ENCODE assay signal across 27 cellular contexts in genomic region chr22:50039669-50040458, GRCh38. TPM values are rescaled to one million over a fixed set of nuclear protein-coding genes. Genes with fewer than 3 reads are reported as not detected.
A peak's percentile ranks its signal among the peaks of the same experiment; 100 is the strongest.
DNase-seq lines count a peak whose midpoint lies in the region; ATAC-seq, FAIRE-seq and TF ChIP-seq lines count a peak whose summit lies in the region.
"Had no signal": no experiment of that assay in that cellular context is flagged by ENCODE, and none has a peak within 500 bp of the region (broad histone marks: within the 10 kb centered on the region; RNA-seq: fewer than 3 reads in every experiment).

No MANE protein-coding gene starts in this region.

- WGBS in K562 (ENCODE audit: insufficient coverage, low coverage, missing lambda C conversion rate): 6% methylated on average over 28 of the region's 29 CpGs

- H3K4me2 ChIP-seq in K562 (ENCODE audit: insufficient read depth, low read length): no peak overlapping the region
- H3K4me2 ChIP-seq: BLaER1 had no signal

- H3K9me1 ChIP-seq in K562 (ENCODE audit: control insufficient read depth, insufficient read depth, low read length): no peaks in the 10 kb centered on the region

- H3K27me3 ChIP-seq in K562 (ENCODE audit: control insufficient read depth in 2 of 2, insufficient read depth in 2 of 2, low read length in 2 of 2): peaks cover 0 to 48% of the 10 kb centered on the region in 2 experiments; a peak in 4 of 5 replicates
- H3K27me3 ChIP-seq in left lung: peaks cover 0 to 39% of the 10 kb centered on the region in 2 donors
- peaks cover 5% of the 10 kb centered on the region for H3K27me3 ChIP-seq in upper lobe of right lung
- peaks cover 6% of the 10 kb centered on the region; the same call in 1 of the 2 replicates for H3K27me3 ChIP-seq in SJCRH30
- H3K27me3 ChIP-seq: BLaER1 had no signal

- H3K36me3 ChIP-seq in K562 (ENCODE audit: control insufficient read depth, insufficient read depth, low read length) (no peaks in the 10 kb centered on the region), left lung (no peaks in the 10 kb centered on the region), upper lobe of right lung (no peaks in the 10 kb centered on the region), SJCRH30 (no peaks in the 10 kb centered on the region)
- H3K36me3 ChIP-seq: BLaER1 had no signal

- no peak for TF ChIP-seq CTCF in K562 (IDR thresholded peaks at IDR 0.05 in 2 of 3, conservative IDR thresholded peaks at IDR 0.05 in 1 of 3; ENCODE audit: insufficient read depth in 2 of 3, low read depth in 1 of 3, low read length in 3 of 3)
- TF ChIP-seq CTCF in left lung (IDR thresholded peaks at IDR 0.05): no peak
- TF ChIP-seq CTCF in upper lobe of right lung (IDR thresholded peaks at IDR 0.05): no peak

- POLR2A ChIA-PET in K562 (lab: Yijun Ruan, JAX): interaction anchor here (0.6 kb wide), 1 partner anchor 10 kb away, joined by 3 read pairs; no protein-coding TSS in a partner anchor

- no peak overlapping the region for H3K27ac ChIP-seq in K562 (ENCODE audit: extremely low read depth, low read depth, low read length)
- no peak overlapping the region for H3K27ac ChIP-seq in left lung
- no peak overlapping the region for H3K27ac ChIP-seq in upper lobe of right lung
- no peak overlapping the region for H3K27ac ChIP-seq in SJCRH30
- H3K27ac ChIP-seq: 22Rv1, BLaER1, SK-N-MC had no signal

- peaks cover 0 to 12% of the 10 kb centered on the region in 2 experiments; a peak in 1 of 5 replicates for H3K4me1 ChIP-seq in K562 (replicated peaks in 1 of 2; ENCODE audit: control insufficient read depth in 2 of 2, insufficient read depth in 2 of 2, low read length in 2 of 2)
- H3K4me1 ChIP-seq in left lung: no peaks in the 10 kb centered on the region
- H3K4me1 ChIP-seq in upper lobe of right lung: no peaks in the 10 kb centered on the region
- no peaks in the 10 kb centered on the region; the same call in 1 of the 2 replicates for H3K4me1 ChIP-seq in SJCRH30
- H3K4me1 ChIP-seq: Caco-2 had no signal

- H4K20me1 ChIP-seq in K562 (replicated peaks; ENCODE audit: control insufficient read depth, insufficient read depth, low read length): 0 out of 2 replicates have a peak, but pooled peaks cover 3% of the 10 kb centered on the region
- H4K20me1 ChIP-seq: BLaER1 had no signal

- H2AFZ ChIP-seq in K562 (ENCODE audit: low read depth, low read length): no peak overlapping the region

- no peak for TF ChIP-seq POLR2A in K562 (conservative IDR thresholded peaks at IDR 0.05)

- in situ Hi-C loops in K562 (cut with MboI): no loop called here

- ATAC-seq in K562 (no peak), left lung (no peak), upper lobe of right lung (no peak), GM18498 (IDR thresholded peaks at IDR 0.05; ENCODE audit: unreplicated experiment) (no peak)
- ATAC-seq: GM12878 had no signal

- H3K9ac ChIP-seq in K562 (ENCODE audit: insufficient read depth in 1 of 2, low read depth in 2 of 2, low read length in 2 of 2): no peak overlapping the region
- H3K9ac ChIP-seq: BLaER1 had no signal

- no peak for TF ChIP-seq EP300 in K562 (IDR thresholded peaks at IDR 0.05; ENCODE audit: low read length)

- peak; percentile 46 for DNase-seq in activated effector memory CD4-positive, alpha-beta T cell treated with anti-CD3 and anti-CD28 coated beads, Interleukin-2, amount 50 U/mL, for 16 hours
- DNase-seq in activated effector memory CD4-positive, alpha-beta T cell treated with Interleukin-2 at 50 U/mL for 16 hours: no peak
- DNase-seq in K562 (ENCODE audit: extremely low read depth in 1 of 4, low spot score in 3 of 4) (no peak), left lung (peak; percentile 25 to 39), upper lobe of right lung (peak; percentile 34), putamen (ENCODE audit: low spot score) (no peak), SJCRH30 (no peak)
- DNase-seq: ACHN; Caco-2; CD4-positive, alpha-beta T cell; DMS 273 treated with DMSO at 0.1 percent for 48 hours; DMS79 treated with DMSO at 0.1 percent for 48 hours; GOT3; KBM-7; MM.1S; NCI-H1092; NCI-H1436; NCI-H187 treated with DMSO at 0.1 percent for 48 hours; NCI-H2107; NCI-H69 had no signal

- no TSS peak for BruUV-seq in K562 (replicated peaks; lab: Mats Ljungman, UMichigan)

- H3K79me2 ChIP-seq in K562 (ENCODE audit: control insufficient read depth, insufficient read depth, low read length): no peaks in the 10 kb centered on the region

- no peak for TF ChIP-seq RAD21 in K562 (CRISPR knock-in tag; conservative IDR thresholded peaks at IDR 0.05 in 1 of 2, IDR thresholded peaks at IDR 0.05 in 1 of 2)

- intact Hi-C loops in K562 (cut with micrococcal nuclease) (no loop called here), left lung (cut with DNase I) (no loop called here), upper lobe of right lung (cut with DNase I) (no loop called here)

- H3K4me3 ChIP-seq in K562 (no peak overlapping the region), left lung (no peak overlapping the region), upper lobe of right lung (no peak overlapping the region), SJCRH30 (no peak overlapping the region)
- H3K4me3 ChIP-seq: BLaER1, GM12878, SK-N-MC had no signal

- no peak for FAIRE-seq in K562 (lab: Jason Lieb, UNC)
- FAIRE-seq: GM12878, GM18507 had no signal

- CTCF ChIA-PET in K562 (lab: Yijun Ruan, JAX; ENCODE audit: low intra/inter-chr PET ratio): no interaction called here

- no peaks in the 10 kb centered on the region for H3K9me3 ChIP-seq in K562 (replicated peaks; ENCODE audit: control insufficient read depth, insufficient read depth, low read depth, low read length)
- H3K9me3 ChIP-seq in left lung: peaks cover 0 to 11% of the 10 kb centered on the region in 2 donors
- no peaks in the 10 kb centered on the region for H3K9me3 ChIP-seq in upper lobe of right lung
- H3K9me3 ChIP-seq in SJCRH30 (replicated peaks): peaks cover 10% of the 10 kb centered on the region

RNA-seq across cellular contexts. Expression of gene TTLL8, which starts 18.2 kb away (rescaled TPM):
- not detected in 2 replicates for total RNA-seq in K562 (2011; cell fraction: chromatin; rRNA removed; ENCODE audit: low replicate concordance)
- total RNA-seq in K562 (2011; cell fraction: nucleolus; rRNA removed): not detected in 2 replicates
- total RNA-seq in K562 (2011; cell fraction: nucleoplasm; rRNA removed): not detected in 2 replicates
- total RNA-seq in K562 (2014; rRNA removed) (not detected in 2 replicates), K562 (2014; rRNA removed; fragmentation: Illumina TruSeq; extraction: Trizol) (not detected in 2 replicates), K562 (2015; rRNA removed; fragmentation: Illumina TruSeq; extraction: Trizol) (not detected in 2 replicates), K562 (2021) (not detected in 2 replicates), left lung (not detected), upper lobe of right lung (not detected)
- polyA plus RNA-seq in K562 (2011; rRNA removed) (not detected in 2 replicates), K562 (2014; fragmentation: Illumina TruSeq; extraction: Trizol) (not detected in 2 replicates), K562 (2014; fragmentation: Nextera tagmentation; extraction: Ambion mirVana) (not detected), K562 (2014; rRNA removed) (not detected in 2 replicates)
- polyA plus RNA-seq in K562 (2011; cell fraction: cytosol; rRNA removed): not detected in 2 replicates
- polyA plus RNA-seq in K562 (2011; cell fraction: nucleus; rRNA removed): not detected in 2 replicates
- polyA plus RNA-seq in K562 (2012): not detected in 2 replicates
- polyA minus RNA-seq in K562 (2011; rRNA and poly(A)+ RNA removed): not detected in 2 replicates
- polyA minus RNA-seq in K562 (2011; cell fraction: cytosol; rRNA and poly(A)+ RNA removed): not detected in 2 replicates
- not detected in 2 replicates for polyA minus RNA-seq in K562 (2011; cell fraction: nucleus; rRNA and poly(A)+ RNA removed)
- total RNA-seq in SJCRH30 (2014; rRNA removed; shearing (Covaris generic)): not detected in 2 replicates
- total RNA-seq: Caco-2; CD4-positive, alpha-beta T cell; GM12878; NCI-H460 had no signal
- polyA plus RNA-seq: GM12878 had no signal

RNA-seq across cellular contexts. Expression of gene IL17REL, which starts 27.3 kb away (rescaled TPM):
- total RNA-seq in K562 (2011; cell fraction: chromatin; rRNA removed; ENCODE audit: low replicate concordance): 0.30 and 1.3 TPM in 2 replicates
- 0.53 and 0.83 TPM in 2 replicates for total RNA-seq in K562 (2011; cell fraction: nucleolus; rRNA removed)
- total RNA-seq in K562 (2011; cell fraction: nucleoplasm; rRNA removed): 0.66 and 0.76 TPM in 2 replicates
- total RNA-seq in K562 (2014; rRNA removed): 0.05 and 0.29 TPM in 2 replicates
- total RNA-seq in K562 (2014; rRNA removed; fragmentation: Illumina TruSeq; extraction: Trizol): not detected in 2 replicates
- total RNA-seq in K562 (2015; rRNA removed; fragmentation: Illumina TruSeq; extraction: Trizol): 0.11 and 0.15 TPM in 2 replicates
- 0.22 and 0.42 TPM in 2 replicates for total RNA-seq in K562 (2021)
- 0.05 and 0.06 TPM in 2 replicates for polyA plus RNA-seq in K562 (2011; rRNA removed)
- polyA plus RNA-seq in K562 (2011; cell fraction: cytosol; rRNA removed): 0.03 and 0.16 TPM in 2 replicates
- 0.25 and 0.57 TPM in 2 replicates for polyA plus RNA-seq in K562 (2011; cell fraction: nucleus; rRNA removed)
- 0.17 and 0.18 TPM in 2 replicates for polyA plus RNA-seq in K562 (2012)
- 0.08 TPM in 1 of 2 replicates, not detected in the other for polyA plus RNA-seq in K562 (2014; fragmentation: Illumina TruSeq; extraction: Trizol)
- not detected for polyA plus RNA-seq in K562 (2014; fragmentation: Nextera tagmentation; extraction: Ambion mirVana)
- polyA plus RNA-seq in K562 (2014; rRNA removed): 0.08 and 0.11 TPM in 2 replicates
- polyA minus RNA-seq in K562 (2011; rRNA and poly(A)+ RNA removed): not detected in 2 replicates
- polyA minus RNA-seq in K562 (2011; cell fraction: cytosol; rRNA and poly(A)+ RNA removed): not detected in 2 replicates
- polyA minus RNA-seq in K562 (2011; cell fraction: nucleus; rRNA and poly(A)+ RNA removed): 0.54 and 0.56 TPM in 2 replicates
- not detected for total RNA-seq in left lung
- not detected for total RNA-seq in upper lobe of right lung
- not detected in 2 replicates for total RNA-seq in SJCRH30 (2014; rRNA removed; shearing (Covaris generic))
- total RNA-seq: Caco-2; CD4-positive, alpha-beta T cell; GM12878; NCI-H460 had no signal

RNA-seq across cellular contexts. Expression of gene MLC1, which starts 45.4 kb away (rescaled TPM):
- total RNA-seq in K562 (2011; cell fraction: chromatin; rRNA removed; ENCODE audit: low replicate concordance): 0.39 and 1.0 TPM in 2 replicates
- total RNA-seq in K562 (2011; cell fraction: nucleolus; rRNA removed): 0.92 and 1.0 TPM in 2 replicates
- total RNA-seq in K562 (2011; cell fraction: nucleoplasm; rRNA removed): 0.51 and 0.61 TPM in 2 replicates
- total RNA-seq in K562 (2014; rRNA removed) (0.24 and 0.27 TPM in 2 replicates), K562 (2014; rRNA removed; fragmentation: Illumina TruSeq; extraction: Trizol) (0.06 and 0.15 TPM in 2 replicates), K562 (2015; rRNA removed; fragmentation: Illumina TruSeq; extraction: Trizol) (0.98 and 1.1 TPM in 2 replicates), K562 (2021) (0.54 and 0.66 TPM in 2 replicates), left lung (1 to 10 TPM in 1 of 2 donors, under 1 TPM in 1; 0.39 to 2.9 TPM), upper lobe of right lung (2.3 TPM)
- polyA plus RNA-seq in K562 (2011; rRNA removed) (0.22 and 0.85 TPM in 2 replicates), K562 (2014; fragmentation: Illumina TruSeq; extraction: Trizol) (0.36 and 0.39 TPM in 2 replicates), K562 (2014; fragmentation: Nextera tagmentation; extraction: Ambion mirVana) (under 1 TPM; 0.06 to 0.13 TPM), K562 (2014; rRNA removed) (0.38 and 0.91 TPM in 2 replicates)
- polyA plus RNA-seq in K562 (2011; cell fraction: cytosol; rRNA removed): 0.37 and 1.4 TPM in 2 replicates
- polyA plus RNA-seq in K562 (2011; cell fraction: nucleus; rRNA removed): 0.49 and 1.1 TPM in 2 replicates
- polyA plus RNA-seq in K562 (2012): 1.8 and 2.2 TPM in 2 replicates
- 0.15 and 1.4 TPM in 2 replicates for polyA minus RNA-seq in K562 (2011; rRNA and poly(A)+ RNA removed)
- polyA minus RNA-seq in K562 (2011; cell fraction: cytosol; rRNA and poly(A)+ RNA removed): 1.3 TPM in 1 of 2 replicates, not detected in the other
- polyA minus RNA-seq in K562 (2011; cell fraction: nucleus; rRNA and poly(A)+ RNA removed): 0.11 and 0.27 TPM in 2 replicates
- total RNA-seq in SJCRH30 (2014; rRNA removed; shearing (Covaris generic)): 0.04 and 0.18 TPM in 2 replicates
- total RNA-seq: GM12878, NCI-H460 had no signal

RNA-seq across cellular contexts. Expression of gene MOV10L1, which starts 49.9 kb away (rescaled TPM):
- total RNA-seq in K562 (2011; cell fraction: chromatin; rRNA removed; ENCODE audit: low replicate concordance): 2.1 and 2.8 TPM in 2 replicates
- total RNA-seq in K562 (2011; cell fraction: nucleolus; rRNA removed): 0.39 and 1.3 TPM in 2 replicates
- total RNA-seq in K562 (2011; cell fraction: nucleoplasm; rRNA removed): 0.69 and 1.2 TPM in 2 replicates
- total RNA-seq in K562 (2014; rRNA removed) (0.09 and 0.33 TPM in 2 replicates), K562 (2014; rRNA removed; fragmentation: Illumina TruSeq; extraction: Trizol) (0.10 and 0.22 TPM in 2 replicates), K562 (2015; rRNA removed; fragmentation: Illumina TruSeq; extraction: Trizol) (0.30 and 0.43 TPM in 2 replicates), K562 (2021) (0.33 and 0.34 TPM in 2 replicates), left lung (1 to 10 TPM in 1 of 2 donors, under 1 TPM in 1; 0.37 to 1.7 TPM), upper lobe of right lung (1.2 TPM)
- polyA plus RNA-seq in K562 (2011; rRNA removed) (0.40 and 0.43 TPM in 2 replicates), K562 (2014; fragmentation: Illumina TruSeq; extraction: Trizol) (0.15 and 0.24 TPM in 2 replicates), K562 (2014; fragmentation: Nextera tagmentation; extraction: Ambion mirVana) (under 1 TPM; 0.06 to 0.10 TPM), K562 (2014; rRNA removed) (0.15 and 0.85 TPM in 2 replicates)
- 0.16 and 0.18 TPM in 2 replicates for polyA plus RNA-seq in K562 (2011; cell fraction: cytosol; rRNA removed)
- polyA plus RNA-seq in K562 (2011; cell fraction: nucleus; rRNA removed): 2.0 and 2.7 TPM in 2 replicates
- 0.61 and 1.1 TPM in 2 replicates for polyA plus RNA-seq in K562 (2012)
- polyA minus RNA-seq in K562 (2011; rRNA and poly(A)+ RNA removed): 0.21 and 0.24 TPM in 2 replicates
- not detected in 2 replicates for polyA minus RNA-seq in K562 (2011; cell fraction: cytosol; rRNA and poly(A)+ RNA removed)
- polyA minus RNA-seq in K562 (2011; cell fraction: nucleus; rRNA and poly(A)+ RNA removed): 0.27 and 1.2 TPM in 2 replicates
- total RNA-seq in SJCRH30 (2014; rRNA removed; shearing (Covaris generic)): not detected in 2 replicates
- total RNA-seq: Caco-2; CD4-positive, alpha-beta T cell; GM12878 had no signal

Comparison
In these comparisons a context has a peak if more than half of its experiments do, and no peak if none do; other contexts are left out.
1. DNase-seq: peak in activated effector memory CD4-positive, alpha-beta T cell treated with anti-CD3 and anti-CD28 coated beads, Interleukin-2, amount 50 U/mL, for 16 hours (single experiment), left lung (2 of 2) and upper lobe of right lung (single experiment); none in activated effector memory CD4-positive, alpha-beta T cell treated with Interleukin-2 at 50 U/mL for 16 hours (single experiment), K562 (0 of 4), putamen (single experiment) and SJCRH30 (0 of 2).